ENCODE assay signal across 10 cellular contexts in the genomic region with DNA sequence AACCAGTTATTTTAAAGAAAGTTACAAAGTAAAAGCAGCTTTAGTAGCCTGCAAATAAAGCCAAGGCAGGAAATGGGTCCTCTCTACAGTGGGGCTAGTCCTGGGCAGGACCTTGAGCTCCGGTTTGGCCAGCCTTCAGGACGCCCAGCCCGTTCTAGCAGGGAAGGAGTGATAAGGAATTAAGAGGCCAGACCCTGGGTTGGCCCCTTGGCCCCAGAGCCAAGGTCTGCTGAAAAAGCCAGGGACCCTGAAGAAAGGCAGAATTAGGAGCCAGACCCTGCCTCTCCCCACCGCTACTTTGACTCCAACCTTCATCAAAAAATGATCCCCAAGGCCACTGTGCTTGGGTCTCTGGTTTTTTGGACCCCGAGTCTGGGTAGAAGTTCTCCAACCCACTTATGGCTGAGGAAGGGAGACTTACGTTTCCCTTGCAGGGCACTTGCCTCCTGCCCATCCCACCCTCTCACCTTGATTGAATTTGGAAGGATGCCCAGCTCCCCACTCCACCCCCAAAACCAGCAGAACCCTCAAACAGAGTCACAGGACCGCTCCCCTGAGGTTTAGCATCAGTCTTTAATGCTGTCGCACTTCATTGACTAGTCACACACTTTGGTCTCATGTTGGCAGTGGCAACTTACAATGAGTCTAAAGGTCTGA. TPM values are rescaled to one million over a fixed set of nuclear protein-coding genes. Genes with fewer than 3 reads are reported as not detected.
DNase-seq lines count a peak whose midpoint lies in the region; ATAC-seq and TF ChIP-seq lines count a peak whose summit lies in the region.
"Had no signal": no experiment of that assay in that cellular context is flagged by ENCODE, and none has a peak within 500 bp of the region (broad histone marks: within the 10 kb centered on the region; RNA-seq: fewer than 3 reads in every experiment).

No MANE protein-coding gene starts in this region.

- no peak for ATAC-seq in activated CD4-positive, alpha-beta T cell treated with anti-CD3 and anti-CD28 coated beads for 36 hours
- ATAC-seq in stimulated activated naive B cell treated with anti-CD40 and anti-IgM and Interleukin-4, amounts not matched to agents 10 μg/mL and 1 μg/mL and 100 μg/mL, for 72 hours (replicated peaks), result no peak
- ATAC-seq in GM19397 (IDR thresholded peaks at IDR 0.05; ENCODE audit: unreplicated experiment), result no peak
- no peak for ATAC-seq in HG03521 (IDR thresholded peaks at IDR 0.05; ENCODE audit: unreplicated experiment)
- ATAC-seq: left cardiac atrium had no signal

- H3K9me3 Mint-ChIP-seq in activated CD4-positive, alpha-beta T cell treated with anti-CD3 and anti-CD28 coated beads for 36 hours (ENCODE audit: low read depth), result no peaks in the 10 kb centered on the region
- H3K9me3 Mint-ChIP-seq in activated T-helper 1 cell treated with anti-CD3 and anti-CD28 coated beads, Interleukin-12 subunit alpha, Interleukin-12 subunit beta, Interleukin-2, Interleukin-4 antibody, amounts not matched to agents 30 ng/mL and 10 ng/mL and 1 ng/mL, durations not matched to agents 14 hours and 24 hours and 36 hours, result no peaks in the 10 kb centered on the region
- H3K9me3 Mint-ChIP-seq in glutamatergic neuron (ENCODE audit: unreplicated experiment), result peaks cover 18% of the 10 kb centered on the region
- H3K9me3 Mint-ChIP-seq in stimulated activated naive B cell treated with anti-CD40 and anti-IgM and Interleukin-4, amounts not matched to agents 10 μg/mL and 1 μg/mL and 100 μg/mL, for 72 hours, result no peaks in the 10 kb centered on the region

- peaks cover 49% of the 10 kb centered on the region for H3K4me1 Mint-ChIP-seq in activated CD4-positive, alpha-beta T cell treated with anti-CD3 and anti-CD28 coated beads for 36 hours
- H3K4me1 Mint-ChIP-seq in activated T-helper 1 cell treated with anti-CD3 and anti-CD28 coated beads, Interleukin-12 subunit alpha, Interleukin-12 subunit beta, Interleukin-2, Interleukin-4 antibody, amounts not matched to agents 30 ng/mL and 10 ng/mL and 1 ng/mL, durations not matched to agents 14 hours and 24 hours and 36 hours (ENCODE audit: low read depth), result peaks cover 50% of the 10 kb centered on the region
- H3K4me1 Mint-ChIP-seq in glutamatergic neuron (ENCODE audit: low read depth, unreplicated experiment), result peaks cover 21% of the 10 kb centered on the region
- H3K4me1 Mint-ChIP-seq in stimulated activated naive B cell treated with anti-CD40 and anti-IgM and Interleukin-4, amounts not matched to agents 10 μg/mL and 1 μg/mL and 100 μg/mL, for 72 hours, result peaks cover 28 to 52% of the 10 kb centered on the region in 2 donors

- no peak for TF ChIP-seq CTCF in glutamatergic neuron (IDR thresholded peaks at IDR 0.05; ENCODE audit: partially characterized antibody, unreplicated experiment)

- no peak for DNase-seq in activated CD4-positive, alpha-beta T cell treated with anti-CD3 and anti-CD28 coated beads for 36 hours
- no peak for DNase-seq in activated CD4-positive, alpha-beta T cell treated with anti-CD3 and anti-CD28 coated beads for 1 hour
- no peak for DNase-seq in activated T-helper 1 cell treated with anti-CD3 and anti-CD28 coated beads, Interleukin-12 subunit alpha, Interleukin-12 subunit beta, Interleukin-2, Interleukin-4 antibody, amounts not matched to agents 30 ng/mL and 10 ng/mL and 1 ng/mL, durations not matched to agents 14 hours and 24 hours and 36 hours (ENCODE audit: low spot score)
- DNase-seq in glutamatergic neuron (no peak), NCI-H146 treated with DMSO at 0.1 percent for 48 hours (lab: John Stamatoyannopoulos, UW; ENCODE audit: unreplicated experiment) (no peak)
- DNase-seq in stimulated activated naive B cell treated with anti-CD40 and anti-IgM and Interleukin-4, amounts not matched to agents 10 μg/mL and 1 μg/mL and 100 μg/mL, for 72 hours, result no peak
- DNase-seq: GDM1, left cardiac atrium had no signal

- intact Hi-C loops in activated CD4-positive, alpha-beta T cell treated with anti-CD3 and anti-CD28 coated beads for 36 hours (cut with DNase I, micrococcal nuclease), result loop anchor here in 1 of 2 experiments (10.0 kb wide), 1 partner anchor 1570 kb away; a partner anchor contains a TSS
- intact Hi-C loops in activated T-helper 1 cell treated with anti-CD3 and anti-CD28 coated beads, Interleukin-12 subunit alpha, Interleukin-12 subunit beta, Interleukin-2, Interleukin-4 antibody, amounts not matched to agents 30 ng/mL and 10 ng/mL and 1 ng/mL, durations not matched to agents 14 hours and 24 hours and 36 hours (cut with micrococcal nuclease), result no loop called here

- no peaks in the 10 kb centered on the region for H3K27me3 Mint-ChIP-seq in activated CD4-positive, alpha-beta T cell treated with anti-CD3 and anti-CD28 coated beads for 36 hours
- peaks cover 2% of the 10 kb centered on the region for H3K27me3 Mint-ChIP-seq in activated T-helper 1 cell treated with anti-CD3 and anti-CD28 coated beads, Interleukin-12 subunit alpha, Interleukin-12 subunit beta, Interleukin-2, Interleukin-4 antibody, amounts not matched to agents 30 ng/mL and 10 ng/mL and 1 ng/mL, durations not matched to agents 14 hours and 24 hours and 36 hours (ENCODE audit: insufficient read depth)
- peaks cover 4% of the 10 kb centered on the region for H3K27me3 Mint-ChIP-seq in glutamatergic neuron (ENCODE audit: unreplicated experiment)
- no peaks in the 10 kb centered on the region for H3K27me3 Mint-ChIP-seq in stimulated activated naive B cell treated with anti-CD40 and anti-IgM and Interleukin-4, amounts not matched to agents 10 μg/mL and 1 μg/mL and 100 μg/mL, for 72 hours

- POLR2A ChIA-PET in activated CD4-positive, alpha-beta T cell treated with anti-CD3 and anti-CD28 coated beads for 36 hours (lab: Charles Lee), result interaction anchor here (0.6 kb wide), 1 partner anchor 40 kb away, joined by 3 read pairs; no protein-coding TSS in a partner anchor

- peak overlapping the region; percentile 37 for H3K27ac Mint-ChIP-seq in activated CD4-positive, alpha-beta T cell treated with anti-CD3 and anti-CD28 coated beads for 36 hours
- H3K27ac Mint-ChIP-seq in activated T-helper 1 cell treated with anti-CD3 and anti-CD28 coated beads, Interleukin-12 subunit alpha, Interleukin-12 subunit beta, Interleukin-2, Interleukin-4 antibody, amounts not matched to agents 30 ng/mL and 10 ng/mL and 1 ng/mL, durations not matched to agents 14 hours and 24 hours and 36 hours, result no peak overlapping the region
- H3K27ac Mint-ChIP-seq in glutamatergic neuron (ENCODE audit: unreplicated experiment), result no peak overlapping the region
- peak overlapping the region; percentile 81 for H3K27ac Mint-ChIP-seq in stimulated activated naive B cell treated with anti-CD40 and anti-IgM and Interleukin-4, amounts not matched to agents 10 μg/mL and 1 μg/mL and 100 μg/mL, for 72 hours

- CTCF ChIA-PET in activated CD4-positive, alpha-beta T cell treated with anti-CD3 and anti-CD28 coated beads for 36 hours (lab: Charles Lee), result interaction anchor here (0.9 kb wide), 1 partner anchor 10 kb away, joined by 3 read pairs; no protein-coding TSS in a partner anchor

- peaks cover 44% of the 10 kb centered on the region for H3K36me3 Mint-ChIP-seq in activated CD4-positive, alpha-beta T cell treated with anti-CD3 and anti-CD28 coated beads for 36 hours (ENCODE audit: low read depth)
- peaks cover 32% of the 10 kb centered on the region for H3K36me3 Mint-ChIP-seq in activated T-helper 1 cell treated with anti-CD3 and anti-CD28 coated beads, Interleukin-12 subunit alpha, Interleukin-12 subunit beta, Interleukin-2, Interleukin-4 antibody, amounts not matched to agents 30 ng/mL and 10 ng/mL and 1 ng/mL, durations not matched to agents 14 hours and 24 hours and 36 hours (ENCODE audit: low read depth)
- peaks cover 10% of the 10 kb centered on the region for H3K36me3 Mint-ChIP-seq in glutamatergic neuron (ENCODE audit: unreplicated experiment)
- H3K36me3 Mint-ChIP-seq in stimulated activated naive B cell treated with anti-CD40 and anti-IgM and Interleukin-4, amounts not matched to agents 10 μg/mL and 1 μg/mL and 100 μg/mL, for 72 hours, result peaks cover 30 to 45% of the 10 kb centered on the region in 2 donors

- peak overlapping the region; percentile 94 for H3K4me3 Mint-ChIP-seq in activated CD4-positive, alpha-beta T cell treated with anti-CD3 and anti-CD28 coated beads for 36 hours
- H3K4me3 Mint-ChIP-seq in activated T-helper 1 cell treated with anti-CD3 and anti-CD28 coated beads, Interleukin-12 subunit alpha, Interleukin-12 subunit beta, Interleukin-2, Interleukin-4 antibody, amounts not matched to agents 30 ng/mL and 10 ng/mL and 1 ng/mL, durations not matched to agents 14 hours and 24 hours and 36 hours, result peak overlapping the region; percentile 91
- peak overlapping the region; percentile 25 for H3K4me3 Mint-ChIP-seq in glutamatergic neuron (ENCODE audit: unreplicated experiment)
- H3K4me3 Mint-ChIP-seq in stimulated activated naive B cell treated with anti-CD40 and anti-IgM and Interleukin-4, amounts not matched to agents 10 μg/mL and 1 μg/mL and 100 μg/mL, for 72 hours, result peak overlapping the region; percentile 5 to 49

RNA-seq across cellular contexts. Expression of a gene that starts 3.9 kb away (rescaled TPM):
- total RNA-seq in activated CD4-positive, alpha-beta T cell treated with anti-CD3 and anti-CD28 coated beads for 36 hours, result 10 to 100 TPM; 69.3 to 72.6 TPM
- total RNA-seq in activated T-helper 1 cell treated with anti-CD3 and anti-CD28 coated beads, Interleukin-12 subunit alpha, Interleukin-12 subunit beta, Interleukin-2, Interleukin-4 antibody, amounts not matched to agents 30 ng/mL and 10 ng/mL and 1 ng/mL, durations not matched to agents 14 hours and 24 hours and 36 hours, result 104 and 120 TPM in 2 replicates
- 53.9 TPM for total RNA-seq in glutamatergic neuron (ENCODE audit: unreplicated experiment)

RNA-seq across cellular contexts. Expression of a gene that starts 15.1 kb away (rescaled TPM):
- 100 to 1,000 TPM; 106 to 145 TPM for total RNA-seq in activated CD4-positive, alpha-beta T cell treated with anti-CD3 and anti-CD28 coated beads for 36 hours
- total RNA-seq in activated T-helper 1 cell treated with anti-CD3 and anti-CD28 coated beads, Interleukin-12 subunit alpha, Interleukin-12 subunit beta, Interleukin-2, Interleukin-4 antibody, amounts not matched to agents 30 ng/mL and 10 ng/mL and 1 ng/mL, durations not matched to agents 14 hours and 24 hours and 36 hours, result 110 and 120 TPM in 2 replicates
- 102 TPM for total RNA-seq in glutamatergic neuron (ENCODE audit: unreplicated experiment)

RNA-seq across cellular contexts. Expression of a gene that starts 18.4 kb away (rescaled TPM):
- total RNA-seq in activated CD4-positive, alpha-beta T cell treated with anti-CD3 and anti-CD28 coated beads for 36 hours, result 10 to 100 TPM; 19.3 to 25.7 TPM
- 42.9 and 43.7 TPM in 2 replicates for total RNA-seq in activated T-helper 1 cell treated with anti-CD3 and anti-CD28 coated beads, Interleukin-12 subunit alpha, Interleukin-12 subunit beta, Interleukin-2, Interleukin-4 antibody, amounts not matched to agents 30 ng/mL and 10 ng/mL and 1 ng/mL, durations not matched to agents 14 hours and 24 hours and 36 hours
- 53.4 TPM for total RNA-seq in glutamatergic neuron (ENCODE audit: unreplicated experiment)

RNA-seq across cellular contexts. Expression of a gene that starts 39.2 kb away (rescaled TPM):
- under 1 TPM; 0.16 to 0.25 TPM for total RNA-seq in activated CD4-positive, alpha-beta T cell treated with anti-CD3 and anti-CD28 coated beads for 36 hours
- 0.44 and 0.78 TPM in 2 replicates for total RNA-seq in activated T-helper 1 cell treated with anti-CD3 and anti-CD28 coated beads, Interleukin-12 subunit alpha, Interleukin-12 subunit beta, Interleukin-2, Interleukin-4 antibody, amounts not matched to agents 30 ng/mL and 10 ng/mL and 1 ng/mL, durations not matched to agents 14 hours and 24 hours and 36 hours
- 2.0 TPM for total RNA-seq in glutamatergic neuron (ENCODE audit: unreplicated experiment)

RNA-seq across cellular contexts. Expression of a gene that starts 57.5 kb away (rescaled TPM):
- 100 to 1,000 TPM; 112 to 121 TPM for total RNA-seq in activated CD4-positive, alpha-beta T cell treated with anti-CD3 and anti-CD28 coated beads for 36 hours
- total RNA-seq in activated T-helper 1 cell treated with anti-CD3 and anti-CD28 coated beads, Interleukin-12 subunit alpha, Interleukin-12 subunit beta, Interleukin-2, Interleukin-4 antibody, amounts not matched to agents 30 ng/mL and 10 ng/mL and 1 ng/mL, durations not matched to agents 14 hours and 24 hours and 36 hours, result 131 and 133 TPM in 2 replicates
- 145 TPM for total RNA-seq in glutamatergic neuron (ENCODE audit: unreplicated experiment)

Comparison
In these comparisons a context has a peak if more than half of its experiments do, and no peak if none do; other contexts are left out.
1. H3K27ac Mint-ChIP-seq: peak in activated CD4-positive, alpha-beta T cell treated with anti-CD3 and anti-CD28 coated beads for 36 hours (single experiment) and stimulated activated naive B cell treated with anti-CD40 and anti-IgM and Interleukin-4, amounts not matched to agents 10 μg/mL and 1 μg/mL and 100 μg/mL, for 72 hours (single experiment); none in activated T-helper 1 cell treated with anti-CD3 and anti-CD28 coated beads, Interleukin-12 subunit alpha, Interleukin-12 subunit beta, Interleukin-2, Interleukin-4 antibody, amounts not matched to agents 30 ng/mL and 10 ng/mL and 1 ng/mL, durations not matched to agents 14 hours and 24 hours and 36 hours (single experiment) and glutamatergic neuron (single experiment).
2. H3K4me3 Mint-ChIP-seq: peak in every context shown above with its lines; median percentile 94 in activated CD4-positive, alpha-beta T cell treated with anti-CD3 and anti-CD28 coated beads for 36 hours; 91 in activated T-helper 1 cell treated with anti-CD3 and anti-CD28 coated beads, Interleukin-12 subunit alpha, Interleukin-12 subunit beta, Interleukin-2, Interleukin-4 antibody, amounts not matched to agents 30 ng/mL and 10 ng/mL and 1 ng/mL, durations not matched to agents 14 hours and 24 hours and 36 hours; 27 in stimulated activated naive B cell treated with anti-CD40 and anti-IgM and Interleukin-4, amounts not matched to agents 10 μg/mL and 1 μg/mL and 100 μg/mL, for 72 hours; 25 in glutamatergic neuron.